1 cellular context compared by ENCODE assay signal in genomic region chr4:144572660-144573059, GRCh38.
TF ChIP-seq lines count a peak whose summit lies in the region.

No MANE protein-coding gene starts in this region.

TF ChIP-seq in WTC11, 78 proteins besides CTCF, POLR2A, EP300 and RAD21 (continued from another document):
- TF ChIP-seq AFF4 (CRISPR knock-in tag; IDR thresholded peaks at IDR 0.05; ENCODE audit: borderline replicate concordance) (no peak), ZNF138 (CRISPR knock-in tag; conservative IDR thresholded peaks at IDR 0.05) (no peak), FOXJ3 (CRISPR knock-in tag; IDR thresholded peaks at IDR 0.05; ENCODE audit: borderline replicate concordance) (no peak), ZNF423 (CRISPR knock-in tag; IDR thresholded peaks at IDR 0.05) (no peak), TCF7 (CRISPR knock-in tag; IDR thresholded peaks at IDR 0.05; ENCODE audit: low read depth) (no peak), JUN (CRISPR knock-in tag; IDR thresholded peaks at IDR 0.05) (no peak), CREB1 (CRISPR knock-in tag; IDR thresholded peaks at IDR 0.05) (no peak), FOXK1 (CRISPR knock-in tag; IDR thresholded peaks at IDR 0.05) (no peak)
- TF ChIP-seq, protein P1, sequence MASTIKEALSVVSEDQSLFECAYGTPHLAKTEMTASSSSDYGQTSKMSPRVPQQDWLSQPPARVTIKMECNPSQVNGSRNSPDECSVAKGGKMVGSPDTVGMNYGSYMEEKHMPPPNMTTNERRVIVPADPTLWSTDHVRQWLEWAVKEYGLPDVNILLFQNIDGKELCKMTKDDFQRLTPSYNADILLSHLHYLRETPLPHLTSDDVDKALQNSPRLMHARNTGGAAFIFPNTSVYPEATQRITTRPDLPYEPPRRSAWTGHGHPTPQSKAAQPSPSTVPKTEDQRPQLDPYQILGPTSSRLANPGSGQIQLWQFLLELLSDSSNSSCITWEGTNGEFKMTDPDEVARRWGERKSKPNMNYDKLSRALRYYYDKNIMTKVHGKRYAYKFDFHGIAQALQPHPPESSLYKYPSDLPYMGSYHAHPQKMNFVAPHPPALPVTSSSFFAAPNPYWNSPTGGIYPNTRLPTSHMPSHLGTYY (CRISPR knock-in tag; IDR thresholded peaks at IDR 0.05): no peak
- TF ChIP-seq, protein P2, sequence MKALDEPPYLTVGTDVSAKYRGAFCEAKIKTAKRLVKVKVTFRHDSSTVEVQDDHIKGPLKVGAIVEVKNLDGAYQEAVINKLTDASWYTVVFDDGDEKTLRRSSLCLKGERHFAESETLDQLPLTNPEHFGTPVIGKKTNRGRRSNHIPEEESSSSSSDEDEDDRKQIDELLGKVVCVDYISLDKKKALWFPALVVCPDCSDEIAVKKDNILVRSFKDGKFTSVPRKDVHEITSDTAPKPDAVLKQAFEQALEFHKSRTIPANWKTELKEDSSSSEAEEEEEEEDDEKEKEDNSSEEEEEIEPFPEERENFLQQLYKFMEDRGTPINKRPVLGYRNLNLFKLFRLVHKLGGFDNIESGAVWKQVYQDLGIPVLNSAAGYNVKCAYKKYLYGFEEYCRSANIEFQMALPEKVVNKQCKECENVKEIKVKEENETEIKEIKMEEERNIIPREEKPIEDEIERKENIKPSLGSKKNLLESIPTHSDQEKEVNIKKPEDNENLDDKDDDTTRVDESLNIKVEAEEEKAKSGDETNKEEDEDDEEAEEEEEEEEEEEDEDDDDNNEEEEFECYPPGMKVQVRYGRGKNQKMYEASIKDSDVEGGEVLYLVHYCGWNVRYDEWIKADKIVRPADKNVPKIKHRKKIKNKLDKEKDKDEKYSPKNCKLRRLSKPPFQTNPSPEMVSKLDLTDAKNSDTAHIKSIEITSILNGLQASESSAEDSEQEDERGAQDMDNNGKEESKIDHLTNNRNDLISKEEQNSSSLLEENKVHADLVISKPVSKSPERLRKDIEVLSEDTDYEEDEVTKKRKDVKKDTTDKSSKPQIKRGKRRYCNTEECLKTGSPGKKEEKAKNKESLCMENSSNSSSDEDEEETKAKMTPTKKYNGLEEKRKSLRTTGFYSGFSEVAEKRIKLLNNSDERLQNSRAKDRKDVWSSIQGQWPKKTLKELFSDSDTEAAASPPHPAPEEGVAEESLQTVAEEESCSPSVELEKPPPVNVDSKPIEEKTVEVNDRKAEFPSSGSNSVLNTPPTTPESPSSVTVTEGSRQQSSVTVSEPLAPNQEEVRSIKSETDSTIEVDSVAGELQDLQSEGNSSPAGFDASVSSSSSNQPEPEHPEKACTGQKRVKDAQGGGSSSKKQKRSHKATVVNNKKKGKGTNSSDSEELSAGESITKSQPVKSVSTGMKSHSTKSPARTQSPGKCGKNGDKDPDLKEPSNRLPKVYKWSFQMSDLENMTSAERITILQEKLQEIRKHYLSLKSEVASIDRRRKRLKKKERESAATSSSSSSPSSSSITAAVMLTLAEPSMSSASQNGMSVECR (CRISPR knock-in tag; IDR thresholded peaks at IDR 0.05; ENCODE audit: borderline replicate concordance): no peak
- TF ChIP-seq, protein P3, sequence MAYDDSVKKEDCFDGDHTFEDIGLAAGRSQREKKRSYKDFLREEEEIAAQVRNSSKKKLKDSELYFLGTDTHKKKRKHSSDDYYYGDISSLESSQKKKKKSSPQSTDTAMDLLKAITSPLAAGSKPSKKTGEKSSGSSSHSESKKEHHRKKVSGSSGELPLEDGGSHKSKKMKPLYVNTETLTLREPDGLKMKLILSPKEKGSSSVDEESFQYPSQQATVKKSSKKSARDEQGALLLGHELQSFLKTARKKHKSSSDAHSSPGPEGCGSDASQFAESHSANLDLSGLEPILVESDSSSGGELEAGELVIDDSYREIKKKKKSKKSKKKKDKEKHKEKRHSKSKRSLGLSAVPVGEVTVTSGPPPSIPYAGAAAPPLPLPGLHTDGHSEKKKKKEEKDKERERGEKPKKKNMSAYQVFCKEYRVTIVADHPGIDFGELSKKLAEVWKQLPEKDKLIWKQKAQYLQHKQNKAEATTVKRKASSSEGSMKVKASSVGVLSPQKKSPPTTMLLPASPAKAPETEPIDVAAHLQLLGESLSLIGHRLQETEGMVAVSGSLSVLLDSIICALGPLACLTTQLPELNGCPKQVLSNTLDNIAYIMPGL (CRISPR knock-in tag; IDR thresholded peaks at IDR 0.05): no peak
